ENCODE assay signal across 9 cellular contexts in genomic region chr2:84939426-84940087, GRCh38. TPM values are rescaled to one million over a fixed set of nuclear protein-coding genes. Genes with fewer than 3 reads are reported as not detected.
A peak's percentile ranks its signal among the peaks of the same experiment; 100 is the strongest.
DNase-seq lines count a peak whose midpoint lies in the region; ATAC-seq, FAIRE-seq and TF ChIP-seq lines count a peak whose summit lies in the region.
"Had no signal": no experiment of that assay in that cellular context is flagged by ENCODE, and none has a peak within 500 bp of the region (broad histone marks: within the 10 kb centered on the region; RNA-seq: fewer than 3 reads in every experiment).

No MANE protein-coding gene starts in this region.

- no peak overlapping the region for H3K4me3 ChIP-seq in A549
- no peak overlapping the region for H3K4me3 ChIP-seq in aorta (ENCODE audit: low read length in 2 of 2)
- H3K4me3 ChIP-seq in endodermal cell (ENCODE audit: low read length) = no peak overlapping the region

- no peaks in the 10 kb centered on the region for H3K36me3 Mint-ChIP-seq in endodermal cell (ENCODE audit: low read depth)

- POLR2A ChIA-PET in A549 (lab: Yijun Ruan, JAX) = interaction anchor here (1.0 kb wide), 1 partner anchor 14 kb away, joined by 3 read pairs; no protein-coding TSS in a partner anchor

- TF ChIP-seq POLR2A in A549 (IDR thresholded peaks at IDR 0.05; ENCODE audit: low read length) = no peak

- 0 out of 3 replicates have a peak overlapping the region, but pooled peaks have one; percentile 11 for H3K4me2 ChIP-seq in A549

- H3K4me1 ChIP-seq in A549 = peaks cover 15% of the 10 kb centered on the region
- H3K4me1 ChIP-seq in aorta (ENCODE audit: control insufficient read depth in 1 of 2, insufficient read depth in 2 of 2, low read length in 2 of 2) = no peaks in the 10 kb centered on the region
- H3K4me1 ChIP-seq in endodermal cell (ENCODE audit: control insufficient read depth, insufficient read depth, low read length) = no peaks in the 10 kb centered on the region

- no peaks in the 10 kb centered on the region for H3K27me3 ChIP-seq in aorta (ENCODE audit: control insufficient read depth in 1 of 2, insufficient read depth in 2 of 2, low read length in 1 of 2)
- no peaks in the 10 kb centered on the region for H3K27me3 ChIP-seq in endodermal cell (ENCODE audit: control insufficient read depth, insufficient read depth, low read length, poor library complexity, severe bottlenecking)

- DNase-seq in A549 (ENCODE audit: low read depth in 1 of 2, low spot score in 1 of 2) = peak in 1 of 2 experiments; percentile 49
- peak; percentile 63 to 66 for DNase-seq in activated CD4-positive, alpha-beta T cell treated with anti-CD3 and anti-CD28 coated beads, Interleukin-2, amount 50 U/mL, for 4 hours
- peak; percentile 10 for DNase-seq in medulla oblongata (ENCODE audit: extremely low spot score)
- DNase-seq in aorta = no peak
- DNase-seq in endodermal cell = no peak
- no peak for DNase-seq in NCI-H524 (lab: John Stamatoyannopoulos, UW)

- intact Hi-C loops in aorta (cut with DNase I) = loop anchor here in 1 of 2 donors (10.0 kb wide), 1 partner anchor 885 kb away; no protein-coding TSS in a partner anchor

- no peak for FAIRE-seq in A549 (lab: Jason Lieb, UNC)

- H3K9me3 Mint-ChIP-seq in endodermal cell = no peaks in the 10 kb centered on the region

- peaks cover 7% of the 10 kb centered on the region for H3K4me1 Mint-ChIP-seq in endodermal cell

- no peaks in the 10 kb centered on the region for H3K9me3 ChIP-seq in A549
- H3K9me3 ChIP-seq in aorta (ENCODE audit: control insufficient read depth, low read length) = no peaks in the 10 kb centered on the region
- no peaks in the 10 kb centered on the region for H3K9me3 ChIP-seq in endodermal cell (ENCODE audit: control insufficient read depth, low read length)

- no peaks in the 10 kb centered on the region for H3K27me3 Mint-ChIP-seq in endodermal cell (ENCODE audit: insufficient read depth)

- no peak for TF ChIP-seq RAD21 in A549 (conservative IDR thresholded peaks at IDR 0.05 in 1 of 2, IDR thresholded peaks at IDR 0.05 in 1 of 2)

- H3K4me3 Mint-ChIP-seq in endodermal cell = no peak overlapping the region

- peak overlapping the region in 1 of 2 experiments; percentile 43; a peak in 4 of 6 replicates for H3K27ac ChIP-seq in A549
- no peak overlapping the region for H3K27ac ChIP-seq in aorta (ENCODE audit: low read depth in 1 of 2, low read length in 2 of 2)
- no peak overlapping the region for H3K27ac ChIP-seq in endodermal cell (ENCODE audit: low read depth, low read length)
- H3K27ac ChIP-seq: epithelial cell of prostate had no signal

- no peaks in the 10 kb centered on the region for H3K36me3 ChIP-seq in aorta (ENCODE audit: control insufficient read depth in 1 of 2, insufficient read depth in 2 of 2, low read length in 1 of 2)
- no peaks in the 10 kb centered on the region for H3K36me3 ChIP-seq in endodermal cell (ENCODE audit: control insufficient read depth, insufficient read depth, low read length)

- TF ChIP-seq EP300 in A549 (IDR thresholded peaks at IDR 0.05) = no peak

- 82% methylated on average over 9 of the region's 9 CpGs for WGBS in A549 (ENCODE audit: missing lambda C conversion rate)
- 50 to 58% methylated on average over 9 of the region's 9 CpGs for WGBS in aorta, 2 donors
- WGBS in endodermal cell (ENCODE audit: insufficient coverage in 1 of 2, insufficient read length in 1 of 2), 2 experiments = 78 to 88% methylated on average over 7 to 9 of the region's 9 CpGs

- TF ChIP-seq CTCF in A549 (IDR thresholded peaks at IDR 0.05) = no peak
- TF ChIP-seq CTCF in endodermal cell (conservative IDR thresholded peaks at IDR 0.05) = no peak

- H3K9ac ChIP-seq in endodermal cell (ENCODE audit: extremely low read depth, low read length, poor library complexity, severe bottlenecking) = no peak overlapping the region

- peak in 1 of 2 experiments; percentile 39; a peak in 3 of 6 replicates for ATAC-seq in A549
- peak; percentile 76 for ATAC-seq in GM19463 (IDR thresholded peaks at IDR 0.05; ENCODE audit: unreplicated experiment)
- ATAC-seq in HG03565 (IDR thresholded peaks at IDR 0.05; ENCODE audit: unreplicated experiment) = peak; percentile 70
- peak; percentile 50 for ATAC-seq in aorta (ENCODE audit: low FRiP score)

- CTCF ChIA-PET in A549 (lab: Yijun Ruan, JAX) = interaction anchor here (0.7 to 16.4 kb wide), 5 partner anchors 12 to 92 kb away, joined by 3 to 260 read pairs (median 3); no protein-coding TSS in a partner anchor

- no peak overlapping the region for H3K27ac Mint-ChIP-seq in endodermal cell

TF ChIP-seq in A549, 52 proteins besides CTCF, POLR2A, EP300 and RAD21:
- TF ChIP-seq E2F6 (IDR thresholded peaks at IDR 0.05; ENCODE audit: borderline replicate concordance, low read depth) (0 out of 2 replicates have a peak, but pooled peaks have one; percentile 51), JUN (IDR thresholded peaks at IDR 0.05) (no peak), NPAS2 (CRISPR knock-in tag; IDR thresholded peaks at IDR 0.05; ENCODE audit: borderline replicate concordance) (no peak), MAX (IDR thresholded peaks at IDR 0.05) (peak; percentile 65), FOSB (CRISPR knock-in tag; IDR thresholded peaks at IDR 0.05) (no peak), POLR2AphosphoS2 (conservative IDR thresholded peaks at IDR 0.05; ENCODE audit: low read length) (no peak)

RNA-seq across cellular contexts. Expression of gene KCMF1, which starts 31.4 kb away (rescaled TPM):
- polyA plus RNA-seq in A549 (2011; rRNA removed) (194 and 221 TPM in 2 replicates), A549 (2017; fragmentation: RNase III; extraction: RNeasy Plus Mini Kit Qiagen cat#74134 plus additional on column Dnase treatment) (76.5 to 83.9 TPM (median 77.8 TPM) in 3 replicates), aorta (10 to 100 TPM; 37.2 to 42.2 TPM)
- polyA plus RNA-seq in A549 (2012; cell fraction: cytosol; rRNA removed) = 52.1 and 59.5 TPM in 2 replicates
- 15.5 and 20.4 TPM in 2 replicates for polyA plus RNA-seq in A549 (2012; cell fraction: nucleus; rRNA removed)
- polyA minus RNA-seq in A549 (2011; rRNA and poly(A)+ RNA removed) = 103 and 125 TPM in 2 replicates
- total RNA-seq in aorta (10 to 100 TPM; 59.1 to 66.7 TPM), endodermal cell (10 to 100 TPM; 71.8 to 86.8 TPM)
- polyA plus RNA-seq in endodermal cell (2013, experiment 1 of 2) = 77.4 TPM
- polyA plus RNA-seq in endodermal cell (2013, experiment 2 of 2) = 68.3 TPM

RNA-seq across cellular contexts. Expression of gene TMSB10, which starts 34.1 kb away (rescaled TPM):
- polyA plus RNA-seq in A549 (2011; rRNA removed) (2,292 and 3,109 TPM in 2 replicates), A549 (2017; fragmentation: RNase III; extraction: RNeasy Plus Mini Kit Qiagen cat#74134 plus additional on column Dnase treatment) (6,648 to 7,189 TPM (median 7,015 TPM) in 3 replicates), aorta (1,000 to 10,000 TPM; 1,527 to 2,217 TPM)
- polyA plus RNA-seq in A549 (2012; cell fraction: cytosol; rRNA removed) = 4,680 and 6,577 TPM in 2 replicates
- polyA plus RNA-seq in A549 (2012; cell fraction: nucleus; rRNA removed) = 1,922 and 4,092 TPM in 2 replicates
- polyA minus RNA-seq in A549 (2011; rRNA and poly(A)+ RNA removed) = 369 and 387 TPM in 2 replicates
- total RNA-seq in aorta (1,000 to 10,000 TPM in 1 of 2 donors, 100 to 1,000 TPM in 1; 876 to 1,016 TPM), endodermal cell (1,000 to 10,000 TPM; 2,719 to 2,976 TPM)
- 2,581 TPM for polyA plus RNA-seq in endodermal cell (2013, experiment 1 of 2)
- polyA plus RNA-seq in endodermal cell (2013, experiment 2 of 2) = 2,852 TPM

RNA-seq across cellular contexts. Expression of gene TRABD2A, which starts 58.7 kb away (rescaled TPM):
- 6.1 and 8.1 TPM in 2 replicates for polyA plus RNA-seq in A549 (2011; rRNA removed)
- 6.3 and 8.3 TPM in 2 replicates for polyA plus RNA-seq in A549 (2012; cell fraction: cytosol; rRNA removed)
- 8.9 and 9.0 TPM in 2 replicates for polyA plus RNA-seq in A549 (2012; cell fraction: nucleus; rRNA removed)
- polyA plus RNA-seq in A549 (2017; fragmentation: RNase III; extraction: RNeasy Plus Mini Kit Qiagen cat#74134 plus additional on column Dnase treatment) = 7.0 to 7.4 TPM (median 7.1 TPM) in 3 replicates
- 18.1 and 18.9 TPM in 2 replicates for polyA minus RNA-seq in A549 (2011; rRNA and poly(A)+ RNA removed)
- total RNA-seq in aorta = 1 to 10 TPM; 1.1 to 2.2 TPM
- 1 to 10 TPM in 1 of 2 donors, under 1 TPM in 1; 0.23 to 1.4 TPM for polyA plus RNA-seq in aorta
- 1 to 10 TPM; 4.8 to 7.7 TPM for total RNA-seq in endodermal cell
- polyA plus RNA-seq in endodermal cell (2013, experiment 1 of 2) = 2.1 TPM
- 2.0 TPM for polyA plus RNA-seq in endodermal cell (2013, experiment 2 of 2)

Comparison
In these comparisons a context has a peak if more than half of its experiments do, and no peak if none do; other contexts are left out.
1. DNase-seq: peak in activated CD4-positive, alpha-beta T cell treated with anti-CD3 and anti-CD28 coated beads, Interleukin-2, amount 50 U/mL, for 4 hours (2 of 2) and medulla oblongata (single experiment); none in aorta (0 of 2), endodermal cell (single experiment) and NCI-H524 (0 of 2).